ENCODE assay signal across 12 cellular contexts in genomic region chr12:3207858-3208257, GRCh38.
DNase-seq lines count a peak whose midpoint lies in the region; ATAC-seq and TF ChIP-seq lines count a peak whose summit lies in the region.
"Had no signal": no experiment of that assay in that cellular context is flagged by ENCODE, and none has a peak within 500 bp of the region (broad histone marks: within the 10 kb centered on the region; RNA-seq: fewer than 3 reads in every experiment).

No MANE protein-coding gene starts in this region.

- H3K9me2 ChIP-seq in Loucy (replicated peaks; ENCODE audit: low read depth, low read length) (no peaks in the 10 kb centered on the region), neural cell (ENCODE audit: insufficient read depth, low read length) (no peaks in the 10 kb centered on the region)

- no peaks in the 10 kb centered on the region for H3K9me3 Mint-ChIP-seq in activated T-helper 17 cell treated with anti-CD3 and anti-CD28 coated beads, Interleukin-2, amount 50 U/mL, for 72 hours
- H3K9me3 Mint-ChIP-seq: natural killer cell had no signal

- H3K36me3 ChIP-seq in Loucy (ENCODE audit: insufficient read depth, low read length) (no peaks in the 10 kb centered on the region), neural cell (ENCODE audit: insufficient read depth, low read length) (no peaks in the 10 kb centered on the region), Peyer's patch (no peaks in the 10 kb centered on the region)

- H3K4me2 ChIP-seq in Loucy (ENCODE audit: low read depth, low read length, poor library complexity, severe bottlenecking), result no peak overlapping the region
- no peak overlapping the region for H3K4me2 ChIP-seq in neural cell (ENCODE audit: low read length)

- no peaks in the 10 kb centered on the region for H3K27me3 ChIP-seq in Loucy (ENCODE audit: insufficient read depth, low read length, poor library complexity, severe bottlenecking)
- no peaks in the 10 kb centered on the region for H3K27me3 ChIP-seq in neural cell (ENCODE audit: insufficient read depth, low read depth, low read length)
- H3K27me3 ChIP-seq in Peyer's patch, result no peaks in the 10 kb centered on the region

- no peaks in the 10 kb centered on the region for H3K4me1 Mint-ChIP-seq in activated T-helper 17 cell treated with anti-CD3 and anti-CD28 coated beads, Interleukin-2, amount 50 U/mL, for 72 hours
- H3K4me1 Mint-ChIP-seq: natural killer cell had no signal

- H3K4me3 ChIP-seq in Loucy (ENCODE audit: low read length, poor library complexity, severe bottlenecking), result no peak overlapping the region
- H3K4me3 ChIP-seq in neural cell (ENCODE audit: low read length), result no peak overlapping the region
- H3K4me3 ChIP-seq in Peyer's patch, result no peak overlapping the region

- TF ChIP-seq RAD21 in neural cell (conservative IDR thresholded peaks at IDR 0.05), result no peak

- no peak overlapping the region for H3K9ac ChIP-seq in Loucy (ENCODE audit: low read depth, low read length, poor library complexity, severe bottlenecking)
- H3K9ac ChIP-seq in neural cell (ENCODE audit: low read length), result no peak overlapping the region

- H2AFZ ChIP-seq in Loucy (ENCODE audit: low read length) (no peak overlapping the region), neural cell (ENCODE audit: low read depth, low read length) (no peak overlapping the region)

- H3K4me3 Mint-ChIP-seq in activated T-helper 17 cell treated with anti-CD3 and anti-CD28 coated beads, Interleukin-2, amount 50 U/mL, for 72 hours, result no peak overlapping the region
- H3K4me3 Mint-ChIP-seq: natural killer cell had no signal

- no peak overlapping the region for H3K27ac Mint-ChIP-seq in activated T-helper 17 cell treated with anti-CD3 and anti-CD28 coated beads, Interleukin-2, amount 50 U/mL, for 72 hours
- H3K27ac Mint-ChIP-seq: natural killer cell had no signal

- H3K27me3 Mint-ChIP-seq in activated T-helper 17 cell treated with anti-CD3 and anti-CD28 coated beads, Interleukin-2, amount 50 U/mL, for 72 hours, result peaks cover 12% of the 10 kb centered on the region

- no peaks in the 10 kb centered on the region for H3K36me3 Mint-ChIP-seq in activated T-helper 17 cell treated with anti-CD3 and anti-CD28 coated beads, Interleukin-2, amount 50 U/mL, for 72 hours (ENCODE audit: low read depth)
- H3K36me3 Mint-ChIP-seq: natural killer cell had no signal

- ATAC-seq in activated T-helper 17 cell treated with anti-CD3 and anti-CD28 coated beads, Interleukin-2, amount 50 U/mL, for 72 hours (replicated peaks), result no peak
- ATAC-seq in esophagus mucosa, result no peak
- ATAC-seq: natural killer cell had no signal

- H3K79me2 ChIP-seq in Loucy (ENCODE audit: insufficient read depth, low read length) (no peaks in the 10 kb centered on the region), neural cell (replicated peaks; ENCODE audit: insufficient read depth, low read length) (no peaks in the 10 kb centered on the region)

- TF ChIP-seq POLR2A in Peyer's patch (IDR thresholded peaks at IDR 0.05), result no peak

- no peaks in the 10 kb centered on the region for H3F3A ChIP-seq in Loucy (ENCODE audit: low read depth)
- no peaks in the 10 kb centered on the region for H3F3A ChIP-seq in neural cell (ENCODE audit: insufficient read depth, low read length, poor library complexity, severe bottlenecking)

- H3K4me1 ChIP-seq in Loucy (ENCODE audit: insufficient read depth, low read length, poor library complexity, severe bottlenecking) (no peaks in the 10 kb centered on the region), Peyer's patch (no peaks in the 10 kb centered on the region)

- TF ChIP-seq CTCF in Loucy (conservative IDR thresholded peaks at IDR 0.05; ENCODE audit: low read length), result peak; percentile 57
- TF ChIP-seq CTCF in neural cell (IDR thresholded peaks at IDR 0.05; ENCODE audit: poor library complexity, severe bottlenecking), result peak; percentile 16
- TF ChIP-seq CTCF in Peyer's patch (IDR thresholded peaks at IDR 0.05), result peak in 1 of 6 experiments; percentile 2

- DNase-seq in NCI-H748 (lab: John Stamatoyannopoulos, UW; ENCODE audit: unreplicated experiment) (peak; percentile 3), NCI-H748 treated with DMSO at 0.1 percent for 48 hours (lab: John Stamatoyannopoulos, UW) (no peak), cerebellum (ENCODE audit: low spot score) (peak; percentile 77), Peyer's patch (no peak)
- DNase-seq: activated CD4-positive, alpha-beta T cell treated with anti-CD3 and anti-CD28 coated beads for 1 hour; aorta; natural killer cell; OCI-M1 had no signal

- H3K9me3 ChIP-seq in Loucy (ENCODE audit: insufficient read depth, low read depth, low read length) (no peaks in the 10 kb centered on the region), neural cell (ENCODE audit: low read length) (no peaks in the 10 kb centered on the region), Peyer's patch (no peaks in the 10 kb centered on the region)

- H3K27ac ChIP-seq in neural cell (ENCODE audit: low read length) (no peak overlapping the region), Peyer's patch (no peak overlapping the region)

- H4K20me1 ChIP-seq in Loucy (ENCODE audit: insufficient read depth, low read length, poor library complexity, severe bottlenecking) (no peaks in the 10 kb centered on the region), neural cell (ENCODE audit: insufficient read depth) (no peaks in the 10 kb centered on the region)

- TF ChIP-seq EP300 in neural cell (conservative IDR thresholded peaks at IDR 0.05; ENCODE audit: poor library complexity, severe bottlenecking), result no peak

TF ChIP-seq in neural cell, 6 proteins besides CTCF, POLR2A, EP300 and RAD21:
- no peak for TF ChIP-seq REST (IDR thresholded peaks at IDR 0.05; ENCODE audit: borderline replicate concordance)
- no peak for TF ChIP-seq TAF1 (IDR thresholded peaks at IDR 0.05; ENCODE audit: low read depth)
- TF ChIP-seq SMC3 (conservative IDR thresholded peaks at IDR 0.05; ENCODE audit: poor library complexity), result no peak
- TF ChIP-seq EZH2 (IDR thresholded peaks at IDR 0.05; ENCODE audit: borderline replicate concordance, insufficient read depth, low read length, poor library complexity, severe bottlenecking), result no peak
- TF ChIP-seq POLR2AphosphoS5 (IDR thresholded peaks at IDR 0.05), result no peak
- no peak for TF ChIP-seq MXI1 (conservative IDR thresholded peaks at IDR 0.05; ENCODE audit: poor library complexity, severe bottlenecking)

Comparison
In these comparisons a context has a peak if more than half of its experiments do, and no peak if none do; other contexts are left out.
1. DNase-seq: peak in NCI-H748 (single experiment) and cerebellum (single experiment); none in NCI-H748 treated with DMSO at 0.1 percent for 48 hours (single experiment) and Peyer's patch (0 of 3).